22 cellular contexts compared by ENCODE assay signal in the genomic region with DNA sequence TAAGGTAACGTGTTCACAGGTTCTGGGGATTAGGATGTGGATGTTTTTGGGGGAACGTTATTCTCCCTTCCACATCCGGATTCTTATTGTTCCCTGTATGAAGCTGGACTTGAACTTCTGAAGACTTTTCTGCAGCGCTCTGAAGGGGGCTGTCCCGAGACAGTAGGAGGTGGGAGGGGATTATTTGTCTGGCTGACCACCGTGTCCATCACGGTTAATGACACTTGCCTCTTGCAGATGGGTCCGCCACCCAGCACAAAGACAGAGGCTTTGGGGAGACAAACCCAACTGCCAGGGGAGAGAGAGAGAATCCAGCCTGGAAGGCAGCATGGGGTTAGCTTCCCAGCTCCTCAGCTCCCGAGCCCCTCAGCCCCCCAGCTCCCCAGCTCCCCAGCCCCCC. TPM values are rescaled to one million over a fixed set of nuclear protein-coding genes. Genes with fewer than 3 reads are reported as not detected.
DNase-seq lines count a peak whose midpoint lies in the region; ATAC-seq, FAIRE-seq and TF ChIP-seq lines count a peak whose summit lies in the region.
"Had no signal": no experiment of that assay in that cellular context is flagged by ENCODE, and none has a peak within 500 bp of the region (broad histone marks: within the 10 kb centered on the region; RNA-seq: fewer than 3 reads in every experiment).

No MANE protein-coding gene starts in this region.

- FAIRE-seq in K562 (lab: Jason Lieb, UNC) = no peak
- FAIRE-seq: A549, D721Med, G401.6, GM12891, GM18507 had no signal

- H3K9ac ChIP-seq in K562 (ENCODE audit: insufficient read depth in 1 of 2, low read depth in 2 of 2, low read length in 2 of 2) = no peak overlapping the region
- H3K9ac ChIP-seq: BLaER1 treated with 17β-estradiol and CSF1 and Interleukin-3, amounts not matched to agents 10 nM and 100 nM had no signal

- H4K20me1 ChIP-seq in GM23338 (replicated peaks; ENCODE audit: insufficient read depth) (no peaks in the 10 kb centered on the region), K562 (replicated peaks; ENCODE audit: control insufficient read depth, insufficient read depth, low read length) (peaks cover 4% of the 10 kb centered on the region)

- no peak overlapping the region for H3K27ac Mint-ChIP-seq in GM23338
- H3K27ac Mint-ChIP-seq: B cell; CD4-positive, alpha-beta T cell; CD8-positive, alpha-beta T cell had no signal

- H3K4me3 ChIP-seq in GM23338 = no peak overlapping the region
- no peak overlapping the region for H3K4me3 ChIP-seq in K562
- H3K4me3 ChIP-seq: A549; BLaER1 treated with 17β-estradiol and CSF1 and Interleukin-3, amounts not matched to agents 10 nM and 100 nM had no signal

- TF ChIP-seq POLR2A in K562 (conservative IDR thresholded peaks at IDR 0.05) = no peak

- CTCF ChIA-PET in HEK293T (lab: Yijun Ruan, JAX) = no interaction called here
- CTCF ChIA-PET in K562 (lab: Yijun Ruan, JAX; ENCODE audit: low intra/inter-chr PET ratio) = no interaction called here

- H3K27me3 ChIP-seq in GM23338 (ENCODE audit: insufficient read depth) (no peaks in the 10 kb centered on the region), K562 (ENCODE audit: control insufficient read depth in 2 of 2, insufficient read depth in 2 of 2, low read length in 2 of 2) (no peaks in the 10 kb centered on the region)
- H3K27me3 ChIP-seq: BLaER1 treated with 17β-estradiol and CSF1 and Interleukin-3, amounts not matched to agents 10 nM and 100 nM had no signal

- no peak overlapping the region for H3K4me3 Mint-ChIP-seq in GM23338
- H3K4me3 Mint-ChIP-seq: B cell; CD4-positive, alpha-beta T cell; CD8-positive, alpha-beta T cell had no signal

- 90% methylated on average over 8 of the region's 9 CpGs for WGBS in K562 (ENCODE audit: insufficient coverage, low coverage, missing lambda C conversion rate)

- H3K27ac ChIP-seq in GM23338 (ENCODE audit: low read depth) (no peak overlapping the region), K562 (ENCODE audit: extremely low read depth, low read depth, low read length) (no peak overlapping the region)
- H3K27ac ChIP-seq: 22Rv1; A549; BLaER1 treated with 17β-estradiol and CSF1 and Interleukin-3, amounts not matched to agents 10 nM and 100 nM; C4-2B had no signal

- peaks cover 4% of the 10 kb centered on the region; the same call in 1 of the 2 replicates for H3K4me1 ChIP-seq in GM23338 (ENCODE audit: insufficient read depth)
- H3K4me1 ChIP-seq in K562 (replicated peaks in 1 of 2; ENCODE audit: control insufficient read depth in 2 of 2, insufficient read depth in 2 of 2, low read length in 2 of 2) = peaks cover 18 to 20% of the 10 kb centered on the region in 2 experiments
- H3K4me1 ChIP-seq: A549 had no signal

- H3K4me2 ChIP-seq in GM23338 (no peak overlapping the region), K562 (ENCODE audit: insufficient read depth, low read length) (no peak overlapping the region)
- H3K4me2 ChIP-seq: A549; BLaER1 treated with 17β-estradiol and CSF1 and Interleukin-3, amounts not matched to agents 10 nM and 100 nM had no signal

- TF ChIP-seq RAD21 in K562 (CRISPR knock-in tag; conservative IDR thresholded peaks at IDR 0.05 in 1 of 2, IDR thresholded peaks at IDR 0.05 in 1 of 2) = no peak

- ATAC-seq in GM23338 = peak; percentile 23
- no peak for ATAC-seq in K562
- ATAC-seq in GM19023 (IDR thresholded peaks at IDR 0.05; ENCODE audit: unreplicated experiment) = no peak
- ATAC-seq in GM21737 (IDR thresholded peaks at IDR 0.05; ENCODE audit: unreplicated experiment) = no peak
- ATAC-seq: A549; CD8-positive, alpha-beta T cell had no signal

- no peaks in the 10 kb centered on the region for H3K9me3 Mint-ChIP-seq in GM23338
- H3K9me3 Mint-ChIP-seq: CD4-positive, alpha-beta T cell; CD8-positive, alpha-beta T cell had no signal

- no peak overlapping the region for H2AFZ ChIP-seq in GM23338
- H2AFZ ChIP-seq in K562 (ENCODE audit: low read depth, low read length) = no peak overlapping the region

- H3K36me3 ChIP-seq in GM23338 (ENCODE audit: insufficient read depth) = no peaks in the 10 kb centered on the region
- H3K36me3 ChIP-seq in K562 (ENCODE audit: control insufficient read depth, insufficient read depth, low read length) = peaks cover 16% of the 10 kb centered on the region; the same call in 2 of the 3 replicates

- no peaks in the 10 kb centered on the region; the same call in 2 of the 3 replicates for H3K36me3 Mint-ChIP-seq in GM23338 (ENCODE audit: low read depth)
- H3K36me3 Mint-ChIP-seq: CD8-positive, alpha-beta T cell had no signal

- no peaks in the 10 kb centered on the region for H3F3A ChIP-seq in GM23338 (replicated peaks; ENCODE audit: low read depth)

- POLR2A ChIA-PET in HEK293T (lab: Yijun Ruan, JAX) (no interaction called here), K562 (lab: Yijun Ruan, JAX) (interaction anchor here (0.6 to 4.3 kb wide), 3 partner anchors 12 to 136 kb away, joined by 3 to 18 read pairs (median 3); no protein-coding TSS in a partner anchor)

- DNase-seq in GM23338 (ENCODE audit: low spot score) = no peak
- DNase-seq in HEK293T (ENCODE audit: extremely low spot score) = no peak
- no peak for DNase-seq in K562 (ENCODE audit: extremely low read depth in 1 of 4, low spot score in 3 of 4)
- no peak for DNase-seq in KG1 (lab: John Stamatoyannopoulos, UW)
- DNase-seq: AML-193; Caco-2; Calu3; CD4-positive, alpha-beta T cell; CD8-positive, alpha-beta T cell; DMS79 treated with DMSO at 0.1 percent for 48 hours; GF-D8 had no signal

- BruUV-seq in K562 (replicated peaks; lab: Mats Ljungman, UMichigan) = no TSS peak

- H3K9me1 ChIP-seq in K562 (ENCODE audit: control insufficient read depth, insufficient read depth, low read length) = no peaks in the 10 kb centered on the region

- TF ChIP-seq CTCF in GM23338 (conservative IDR thresholded peaks at IDR 0.05; ENCODE audit: low read depth in 2 of 2) (no peak), K562 (IDR thresholded peaks at IDR 0.05 in 2 of 3, conservative IDR thresholded peaks at IDR 0.05 in 1 of 3; ENCODE audit: insufficient read depth in 2 of 3, low read depth in 1 of 3, low read length in 3 of 3) (no peak)

- H3K9me2 ChIP-seq in GM23338 (ENCODE audit: insufficient read depth) = no peaks in the 10 kb centered on the region

- H3K79me2 ChIP-seq in GM23338 (replicated peaks; ENCODE audit: insufficient read depth) (no peaks in the 10 kb centered on the region), K562 (ENCODE audit: control insufficient read depth, insufficient read depth, low read length) (peaks cover 36% of the 10 kb centered on the region)

- in situ Hi-C loops in K562 (cut with MboI) = no loop called here

- TF ChIP-seq EP300 in K562 (IDR thresholded peaks at IDR 0.05; ENCODE audit: low read length) = no peak

- intact Hi-C loops in K562 (cut with micrococcal nuclease) = no loop called here

- peaks cover 7% of the 10 kb centered on the region for H3K27me3 Mint-ChIP-seq in GM23338 (ENCODE audit: insufficient read depth, low read depth, poor library complexity)
- H3K27me3 Mint-ChIP-seq: B cell; CD4-positive, alpha-beta T cell had no signal

- H3K9me3 ChIP-seq in K562 (replicated peaks; ENCODE audit: control insufficient read depth, insufficient read depth, low read depth, low read length) = no peaks in the 10 kb centered on the region
- H3K9me3 ChIP-seq: A549; BLaER1 treated with 17β-estradiol and CSF1 and Interleukin-3, amounts not matched to agents 10 nM and 100 nM; Caco-2 had no signal

- H3K4me1 Mint-ChIP-seq in GM23338 = peaks cover 20% of the 10 kb centered on the region

TF ChIP-seq in GM23338, 12 proteins besides CTCF, POLR2A, EP300 and RAD21 (continues in another document):
- TF ChIP-seq ZNF331 (CRISPR knock-in tag; IDR thresholded peaks at IDR 0.05; ENCODE audit: low read depth) (no peak), POLR2AphosphoS5 (IDR thresholded peaks at IDR 0.05; ENCODE audit: low read depth) (no peak)

TF ChIP-seq in HEK293T, 16 proteins besides CTCF, POLR2A, EP300 and RAD21 (continues in another document):
- no peak for TF ChIP-seq LEF1 (IDR thresholded peaks at IDR 0.05; ENCODE audit: borderline replicate concordance)

TF ChIP-seq in K562, 482 proteins besides CTCF, POLR2A, EP300 and RAD21:
- TF ChIP-seq ZNF707 (CRISPR knock-in tag; conservative IDR thresholded peaks at IDR 0.05) = no peak
- TF ChIP-seq, protein P1, sequence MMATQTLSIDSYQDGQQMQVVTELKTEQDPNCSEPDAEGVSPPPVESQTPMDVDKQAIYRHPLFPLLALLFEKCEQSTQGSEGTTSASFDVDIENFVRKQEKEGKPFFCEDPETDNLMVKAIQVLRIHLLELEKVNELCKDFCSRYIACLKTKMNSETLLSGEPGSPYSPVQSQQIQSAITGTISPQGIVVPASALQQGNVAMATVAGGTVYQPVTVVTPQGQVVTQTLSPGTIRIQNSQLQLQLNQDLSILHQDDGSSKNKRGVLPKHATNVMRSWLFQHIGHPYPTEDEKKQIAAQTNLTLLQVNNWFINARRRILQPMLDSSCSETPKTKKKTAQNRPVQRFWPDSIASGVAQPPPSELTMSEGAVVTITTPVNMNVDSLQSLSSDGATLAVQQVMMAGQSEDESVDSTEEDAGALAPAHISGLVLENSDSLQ (IDR thresholded peaks at IDR 0.05) = peak; percentile 61

RNA-seq across cellular contexts. Expression of a gene that starts 16.7 kb away (rescaled TPM):
- total RNA-seq in GM23338 (2014; rRNA removed; shearing (Covaris generic)) = 2.4 and 7.4 TPM in 2 replicates
- polyA plus RNA-seq in GM23338 (2016; fragmentation: Nextera tagmentation; extraction: Ambion mirVana) = 2.0 and 3.0 TPM in 2 replicates
- 37.6 and 49.9 TPM in 2 replicates for total RNA-seq in K562 (2011; cell fraction: chromatin; rRNA removed; ENCODE audit: low replicate concordance)
- 23.3 and 28.0 TPM in 2 replicates for total RNA-seq in K562 (2011; cell fraction: nucleolus; rRNA removed)
- 34.2 and 58.8 TPM in 2 replicates for total RNA-seq in K562 (2011; cell fraction: nucleoplasm; rRNA removed)
- total RNA-seq in K562 (2014; rRNA removed) = 17.2 and 20.6 TPM in 2 replicates
- 9.3 and 10.2 TPM in 2 replicates for total RNA-seq in K562 (2014; rRNA removed; fragmentation: Illumina TruSeq; extraction: Trizol)
- total RNA-seq in K562 (2015; rRNA removed; fragmentation: Illumina TruSeq; extraction: Trizol) = 12.1 and 13.8 TPM in 2 replicates
- total RNA-seq in K562 (2021) = 23.1 and 24.2 TPM in 2 replicates
- 6.1 and 9.4 TPM in 2 replicates for polyA plus RNA-seq in K562 (2011; rRNA removed)
- polyA plus RNA-seq in K562 (2011; cell fraction: cytosol; rRNA removed) = 5.7 and 25.9 TPM in 2 replicates
- 9.8 and 25.2 TPM in 2 replicates for polyA plus RNA-seq in K562 (2011; cell fraction: nucleus; rRNA removed)
- polyA plus RNA-seq in K562 (2012) = 15.2 and 17.9 TPM in 2 replicates
- 15.3 and 21.4 TPM in 2 replicates for polyA plus RNA-seq in K562 (2014; fragmentation: Illumina TruSeq; extraction: Trizol)
- under 1 TPM; 0.92 to 0.98 TPM for polyA plus RNA-seq in K562 (2014; fragmentation: Nextera tagmentation; extraction: Ambion mirVana)
- 13.5 and 19.4 TPM in 2 replicates for polyA plus RNA-seq in K562 (2014; rRNA removed)
- 4.9 and 9.7 TPM in 2 replicates for polyA minus RNA-seq in K562 (2011; rRNA and poly(A)+ RNA removed)
- polyA minus RNA-seq in K562 (2011; cell fraction: cytosol; rRNA and poly(A)+ RNA removed) = 5.5 and 9.4 TPM in 2 replicates
- polyA minus RNA-seq in K562 (2011; cell fraction: nucleus; rRNA and poly(A)+ RNA removed) = 9.3 and 15.9 TPM in 2 replicates
